ENCODE assay signal across 7 cellular contexts in genomic region chr17:1203111-1203966, GRCh38. TPM values are rescaled to one million over a fixed set of nuclear protein-coding genes. Genes with fewer than 3 reads are reported as not detected.
DNase-seq lines count a peak whose midpoint lies in the region; TF ChIP-seq lines count a peak whose summit lies in the region.

No MANE protein-coding gene starts in this region.

- H3K27ac Mint-ChIP-seq in T-helper 2 cell treated with Interferon-gamma antibody and Interleukin-4, amounts not matched to agents 5 μg/mL and 100 μg/mL, for 36 hours = no peak overlapping the region
- H3K27ac Mint-ChIP-seq in immature natural killer cell = peak overlapping the region in 5 of 6 donors; percentile 45 to 99 (median 96)

- H3K36me3 Mint-ChIP-seq in T-helper 2 cell treated with Interferon-gamma antibody and Interleukin-4, amounts not matched to agents 5 μg/mL and 100 μg/mL, for 36 hours (ENCODE audit: low read depth) = no peaks in the 10 kb centered on the region
- no peaks in the 10 kb centered on the region for H3K36me3 Mint-ChIP-seq in immature natural killer cell

- H3K9me3 Mint-ChIP-seq in T-helper 2 cell treated with Interferon-gamma antibody and Interleukin-4, amounts not matched to agents 5 μg/mL and 100 μg/mL, for 36 hours = no peaks in the 10 kb centered on the region
- no peaks in the 10 kb centered on the region for H3K9me3 Mint-ChIP-seq in immature natural killer cell

- H3K4me3 ChIP-seq in H7 (ENCODE audit: insufficient read depth, low read depth, low read length) (peak overlapping the region; percentile 68), cardiac fibroblast (replicated peaks in 1 of 2; ENCODE audit: low read depth in 2 of 2, low read length in 2 of 2) (peak overlapping the region; percentile 57 to 63)

- H3K4me1 Mint-ChIP-seq in T-helper 2 cell treated with Interferon-gamma antibody and Interleukin-4, amounts not matched to agents 5 μg/mL and 100 μg/mL, for 36 hours (ENCODE audit: low read depth) = peaks cover 28% of the 10 kb centered on the region
- peaks cover 42 to 48% of the 10 kb centered on the region in 2 donors for H3K4me1 Mint-ChIP-seq in immature natural killer cell

- peak; percentile 100 for DNase-seq in H7
- peak; percentile 54 for DNase-seq in T-helper 2 cell treated with Interferon-gamma antibody and Interleukin-4, amounts not matched to agents 5 μg/mL and 100 μg/mL, for 36 hours (ENCODE audit: low spot score)
- peak; percentile 67 to 70 for DNase-seq in cardiac fibroblast (ENCODE audit: low read depth in 2 of 2)
- DNase-seq in immature natural killer cell = peak; percentile 48 to 61 (median 50)
- DNase-seq in stimulated activated CD4-positive, alpha-beta T cell treated with anti-CD3 and anti-CD28 coated beads, Interleukin-1b, Interleukin-23, amount 100 ng/mL, for 48 hours = peak; percentile 58
- no peak for DNase-seq in cerebellar nuclear complex (lab: John Stamatoyannopoulos, UW)
- DNase-seq in HuH-7 (ENCODE audit: low spot score) = no peak

- peak; percentile 5 for TF ChIP-seq CTCF in cardiac fibroblast (IDR thresholded peaks at IDR 0.05; ENCODE audit: low read depth, low read length)

- H3K36me3 ChIP-seq in H7 (replicated peaks; ENCODE audit: control insufficient read depth, insufficient read depth, low read length) = no peaks in the 10 kb centered on the region

- H3K4me3 Mint-ChIP-seq in T-helper 2 cell treated with Interferon-gamma antibody and Interleukin-4, amounts not matched to agents 5 μg/mL and 100 μg/mL, for 36 hours = no peak overlapping the region
- H3K4me3 Mint-ChIP-seq in immature natural killer cell = peak overlapping the region in 4 of 5 donors; percentile 6 to 87 (median 76)

- no peaks in the 10 kb centered on the region; the same call in 1 of the 2 replicates for H3K27me3 ChIP-seq in H7 (ENCODE audit: control insufficient read depth, insufficient read depth, low read length)

- H3K27me3 Mint-ChIP-seq in T-helper 2 cell treated with Interferon-gamma antibody and Interleukin-4, amounts not matched to agents 5 μg/mL and 100 μg/mL, for 36 hours (ENCODE audit: low read depth) = no peaks in the 10 kb centered on the region
- H3K27me3 Mint-ChIP-seq in immature natural killer cell (ENCODE audit: low read depth in 3 of 3) = peaks cover 27 to 32% (median 29%) of the 10 kb centered on the region in 3 donors

RNA-seq across cellular contexts. Expression of gene ABR, which starts 23.6 kb away (rescaled TPM):
- total RNA-seq in H7 (2014; rRNA removed; shearing (Covaris generic)) = 24.6 and 31.6 TPM in 2 replicates
- 10 to 100 TPM; 11.2 to 36.2 (median 14.8) TPM for polyA plus RNA-seq in immature natural killer cell

Comparison
In these comparisons a context has a peak if more than half of its experiments do, and no peak if none do; other contexts are left out.
1. DNase-seq: peak in H7 (single experiment), T-helper 2 cell treated with Interferon-gamma antibody and Interleukin-4, amounts not matched to agents 5 μg/mL and 100 μg/mL, for 36 hours (single experiment), cardiac fibroblast (2 of 2), immature natural killer cell (3 of 3) and stimulated activated CD4-positive, alpha-beta T cell treated with anti-CD3 and anti-CD28 coated beads, Interleukin-1b, Interleukin-23, amount 100 ng/mL, for 48 hours (single experiment); none in cerebellar nuclear complex (0 of 2) and HuH-7 (single experiment).